ENCODE assay signal across 9 cellular contexts in genomic region chr18:24514439-24514838, GRCh38. TPM values are rescaled to one million over a fixed set of nuclear protein-coding genes. Genes with fewer than 3 reads are reported as not detected.
A peak's percentile ranks its signal among the peaks of the same experiment; 100 is the strongest.
DNase-seq lines count a peak whose midpoint lies in the region; ATAC-seq and TF ChIP-seq lines count a peak whose summit lies in the region.
"Had no signal": no experiment of that assay in that cellular context is flagged by ENCODE, and none has a peak within 500 bp of the region (broad histone marks: within the 10 kb centered on the region; RNA-seq: fewer than 3 reads in every experiment).

No MANE protein-coding gene starts in this region.

- no peaks in the 10 kb centered on the region for H3K27me3 ChIP-seq in BE2C
- H3K27me3 ChIP-seq in hepatocyte = no peaks in the 10 kb centered on the region
- H3K27me3 ChIP-seq in stomach = no peaks in the 10 kb centered on the region

- H3K79me2 ChIP-seq in hepatocyte = no peaks in the 10 kb centered on the region

- TF ChIP-seq EP300 in stomach (IDR thresholded peaks at IDR 0.05) = no peak

- no peak for TF ChIP-seq POLR2A in stomach (IDR thresholded peaks at IDR 0.05)

- no peaks in the 10 kb centered on the region for H3K36me3 ChIP-seq in BE2C
- H3K36me3 ChIP-seq in hepatocyte (replicated peaks; ENCODE audit: insufficient read depth, low read depth) = no peaks in the 10 kb centered on the region
- no peaks in the 10 kb centered on the region for H3K36me3 ChIP-seq in stomach

- no peak overlapping the region for H3K4me2 ChIP-seq in hepatocyte

- DNase-seq in BE2C = peak; percentile 24
- DNase-seq in hepatocyte (ENCODE audit: low spot score) = no peak
- no peak for DNase-seq in stomach
- no peak for DNase-seq in cortex of kidney (lab: John Stamatoyannopoulos, UW)
- no peak for DNase-seq in stimulated activated CD4-positive, alpha-beta T cell treated with anti-CD3 and anti-CD28 coated beads, Interleukin-2, amount 100 ng/mL, for 48 hours

- H3K9me2 ChIP-seq in hepatocyte (replicated peaks; ENCODE audit: insufficient read depth) = no peaks in the 10 kb centered on the region

- ATAC-seq in GM18508 (IDR thresholded peaks at IDR 0.05; ENCODE audit: insufficient read depth, unreplicated experiment) (peak; percentile 71), HG03432 (IDR thresholded peaks at IDR 0.05; ENCODE audit: unreplicated experiment) (peak; percentile 81), SK-N-SH treated with all-trans-retinoic acid at 6 μM for 48 hours (peak; percentile 82)
- ATAC-seq: naive thymus-derived CD8-positive, alpha-beta T cell had no signal

- H3K4me1 ChIP-seq in BE2C (no peaks in the 10 kb centered on the region), hepatocyte (ENCODE audit: insufficient read depth) (no peaks in the 10 kb centered on the region), stomach (no peaks in the 10 kb centered on the region)

- 73% methylated on average over 2 of the region's 2 CpGs for WGBS in hepatocyte (ENCODE audit: low lambda C conversion rate, missing lambda C conversion rate)
- WGBS in stomach, 5 donors = 66 to 75% (median 72%) methylated on average over 2 of the region's 2 CpGs

- intact Hi-C loops in stomach (cut with DNase I; ENCODE audit: low total_unique reads) = no loop called here

- H3K27ac ChIP-seq in hepatocyte (no peak overlapping the region), stomach (no peak overlapping the region)

- no peaks in the 10 kb centered on the region for H4K20me1 ChIP-seq in hepatocyte (ENCODE audit: insufficient read depth, poor library complexity, severe bottlenecking)

- no peak overlapping the region for H2AFZ ChIP-seq in hepatocyte

- H3K4me3 ChIP-seq in BE2C (ENCODE audit: low read depth, low read length) (no peak overlapping the region), hepatocyte (no peak overlapping the region), stomach (no peak overlapping the region)

- H3K9me3 ChIP-seq in BE2C (no peaks in the 10 kb centered on the region), hepatocyte (ENCODE audit: low read depth) (no peaks in the 10 kb centered on the region), stomach (no peaks in the 10 kb centered on the region)

- TF ChIP-seq CTCF in BE2C (IDR thresholded peaks at IDR 0.05; ENCODE audit: low read depth, low read length) (peak; percentile 55), hepatocyte (IDR thresholded peaks at IDR 0.05; ENCODE audit: poor library complexity) (peak; percentile 29), stomach (IDR thresholded peaks at IDR 0.05) (peak in 2 of 7 experiments; percentile 24 to 42)

TF ChIP-seq in SK-N-SH treated with all-trans-retinoic acid at 6 μM for 48 hours, 23 proteins besides CTCF, POLR2A, EP300 and RAD21:
- TF ChIP-seq TSHZ2 (CRISPR knock-in tag; IDR thresholded peaks at IDR 0.05) (no peak), ARNTL (CRISPR knock-in tag; IDR thresholded peaks at IDR 0.05; ENCODE audit: borderline replicate concordance, low read depth) (no peak), RARB (CRISPR knock-in tag; IDR thresholded peaks at IDR 0.05) (no peak), ZFP30 (CRISPR knock-in tag; IDR thresholded peaks at IDR 0.05) (no peak), PATZ1 (CRISPR knock-in tag; IDR thresholded peaks at IDR 0.05; ENCODE audit: borderline replicate concordance) (no peak), GLIS3 (CRISPR knock-in tag; IDR thresholded peaks at IDR 0.05) (no peak), OSR1 (CRISPR knock-in tag; IDR thresholded peaks at IDR 0.05) (no peak), PPARA (CRISPR knock-in tag; IDR thresholded peaks at IDR 0.05; ENCODE audit: borderline replicate concordance) (no peak)
TF ChIP-seq in SK-N-SH treated with all-trans-retinoic acid at 6 μM for 48 hours: peak in this region for 0.

RNA-seq across cellular contexts. Expression of gene HRH4, which starts 54.0 kb away (rescaled TPM):
- not detected for polyA plus RNA-seq in BE2C (2012; ENCODE audit: insufficient read depth, insufficient read length, low read depth)
- total RNA-seq in hepatocyte (not detected in 2 replicates), stomach (under 1 TPM in 1 of 5 donors, not detected in 4; 0.37 TPM)
- polyA plus RNA-seq in hepatocyte (not detected in 2 replicates), stomach (under 1 TPM in 1 of 3 donors, not detected in 2; 0.03 TPM)
- total RNA-seq: naive thymus-derived CD8-positive, alpha-beta T cell had no signal
